ENCODE assay signal across 8 cellular contexts in genomic region chr19:38792250-38793111, GRCh38. TPM values are rescaled to one million over a fixed set of nuclear protein-coding genes. Genes with fewer than 3 reads are reported as not detected.
A peak's percentile ranks its signal among the peaks of the same experiment; 100 is the strongest.
DNase-seq lines count a peak whose midpoint lies in the region; ATAC-seq and TF ChIP-seq lines count a peak whose summit lies in the region.

No MANE protein-coding gene starts in this region.

- H3K27me3 ChIP-seq in foreskin keratinocyte (no peaks in the 10 kb centered on the region), skeletal muscle satellite cell (ENCODE audit: control insufficient read depth, insufficient read depth, low read length) (no peaks in the 10 kb centered on the region), HAP-1 (ENCODE audit: low read depth) (no peaks in the 10 kb centered on the region)

- no peak overlapping the region for H3K9ac ChIP-seq in skeletal muscle satellite cell (ENCODE audit: low read depth, low read length)

- H3K36me3 ChIP-seq in skeletal muscle satellite cell (ENCODE audit: insufficient read depth, low read length), result no peaks in the 10 kb centered on the region
- no peaks in the 10 kb centered on the region for H3K36me3 ChIP-seq in HAP-1 (replicated peaks)

- in situ Hi-C loops in HAP-1 (cut with MboI; ENCODE audit: low sequenced_read_pairs), result no loop called here

- H3K9me3 ChIP-seq in skeletal muscle satellite cell (replicated peaks; ENCODE audit: low read length) (no peaks in the 10 kb centered on the region), HAP-1 (no peaks in the 10 kb centered on the region)

- peak overlapping the region; percentile 52 for H3K27ac ChIP-seq in foreskin keratinocyte

- TF ChIP-seq CTCF in GM12865 (IDR thresholded peaks at IDR 0.05; ENCODE audit: insufficient read depth, low read depth, low read length, missing control alignments), result peak; percentile 45
- peak; percentile 49 for TF ChIP-seq CTCF in foreskin keratinocyte (conservative IDR thresholded peaks at IDR 0.05)

- H3K4me2 ChIP-seq in skeletal muscle satellite cell (ENCODE audit: low read length), result peak overlapping the region; percentile 20

- H3K4me1 ChIP-seq in foreskin keratinocyte, result peaks cover 25% of the 10 kb centered on the region
- peaks cover 9% of the 10 kb centered on the region for H3K4me1 ChIP-seq in skeletal muscle satellite cell (ENCODE audit: control insufficient read depth, insufficient read depth, low read length)
- no peaks in the 10 kb centered on the region for H3K4me1 ChIP-seq in HAP-1

- peak overlapping the region; percentile 31; the same call in 1 of the 2 replicates for H3K4me3 ChIP-seq in GM12865 (ENCODE audit: low read depth, low read length)
- H3K4me3 ChIP-seq in skeletal muscle satellite cell (ENCODE audit: low read length), result no peak overlapping the region
- H3K4me3 ChIP-seq in HAP-1, result no peak overlapping the region

- DNase-seq in GM12865 (ENCODE audit: low read depth), result peak; percentile 55
- DNase-seq in activated T-cell treated with anti-CD3 and anti-CD28 coated beads, Interleukin-2, amount 50 U/mL, for 1 hour, result peak; percentile 53
- no peak for DNase-seq in foreskin keratinocyte
- no peak for DNase-seq in NCI-H526 (lab: John Stamatoyannopoulos, UW)
- no peak for DNase-seq in HAP-1 (ENCODE audit: low spot score in 2 of 2)

- ATAC-seq in foreskin keratinocyte (peak; percentile 26), GM19324 (IDR thresholded peaks at IDR 0.05; ENCODE audit: low FRiP score, unreplicated experiment) (no peak), HG03432 (IDR thresholded peaks at IDR 0.05; ENCODE audit: unreplicated experiment) (no peak)

RNA-seq across cellular contexts. Expression of gene LGALS7B, which starts 3.5 kb away (rescaled TPM):
- 407 and 889 TPM in 2 replicates for total RNA-seq in foreskin keratinocyte
- polyA plus RNA-seq in foreskin keratinocyte, result 687 and 1,622 TPM in 2 replicates
- not detected in 2 replicates for total RNA-seq in skeletal muscle satellite cell (2012; rRNA removed)

RNA-seq across cellular contexts. Expression of gene LGALS7, which starts 19.2 kb away (rescaled TPM):
- 6.6 and 11.2 TPM in 2 replicates for total RNA-seq in foreskin keratinocyte
- 13.7 and 24.2 TPM in 2 replicates for polyA plus RNA-seq in foreskin keratinocyte
- not detected in 2 replicates for total RNA-seq in skeletal muscle satellite cell (2012; rRNA removed)

RNA-seq across cellular contexts. Expression of gene LGALS4, which starts 20.3 kb away (rescaled TPM):
- total RNA-seq in foreskin keratinocyte, result 0.20 TPM in 1 of 2 replicates, not detected in the other
- 0.24 TPM in 1 of 2 replicates, not detected in the other for polyA plus RNA-seq in foreskin keratinocyte
- total RNA-seq in skeletal muscle satellite cell (2012; rRNA removed), result 0.25 TPM in 1 of 2 replicates, not detected in the other

RNA-seq across cellular contexts. Expression of gene ECH1, which starts 39.1 kb away (rescaled TPM):
- 51.5 and 64.9 TPM in 2 replicates for total RNA-seq in foreskin keratinocyte
- 114 and 121 TPM in 2 replicates for polyA plus RNA-seq in foreskin keratinocyte
- total RNA-seq in skeletal muscle satellite cell (2012; rRNA removed), result 14.4 and 23.2 TPM in 2 replicates

RNA-seq across cellular contexts. Expression of gene CAPN12, which starts 48.2 kb away (rescaled TPM):
- total RNA-seq in foreskin keratinocyte, result 0.78 and 1.4 TPM in 2 replicates
- polyA plus RNA-seq in foreskin keratinocyte, result 1.6 and 2.5 TPM in 2 replicates
- 0.25 TPM in 1 of 2 replicates, not detected in the other for total RNA-seq in skeletal muscle satellite cell (2012; rRNA removed)

Comparison
In these comparisons a context has a peak if more than half of its experiments do, and no peak if none do; other contexts are left out.
1. DNase-seq: peak in GM12865 (single experiment) and activated T-cell treated with anti-CD3 and anti-CD28 coated beads, Interleukin-2, amount 50 U/mL, for 1 hour (single experiment); none in foreskin keratinocyte (0 of 2), NCI-H526 (0 of 2) and HAP-1 (0 of 2).